In the genomic region with DNA sequence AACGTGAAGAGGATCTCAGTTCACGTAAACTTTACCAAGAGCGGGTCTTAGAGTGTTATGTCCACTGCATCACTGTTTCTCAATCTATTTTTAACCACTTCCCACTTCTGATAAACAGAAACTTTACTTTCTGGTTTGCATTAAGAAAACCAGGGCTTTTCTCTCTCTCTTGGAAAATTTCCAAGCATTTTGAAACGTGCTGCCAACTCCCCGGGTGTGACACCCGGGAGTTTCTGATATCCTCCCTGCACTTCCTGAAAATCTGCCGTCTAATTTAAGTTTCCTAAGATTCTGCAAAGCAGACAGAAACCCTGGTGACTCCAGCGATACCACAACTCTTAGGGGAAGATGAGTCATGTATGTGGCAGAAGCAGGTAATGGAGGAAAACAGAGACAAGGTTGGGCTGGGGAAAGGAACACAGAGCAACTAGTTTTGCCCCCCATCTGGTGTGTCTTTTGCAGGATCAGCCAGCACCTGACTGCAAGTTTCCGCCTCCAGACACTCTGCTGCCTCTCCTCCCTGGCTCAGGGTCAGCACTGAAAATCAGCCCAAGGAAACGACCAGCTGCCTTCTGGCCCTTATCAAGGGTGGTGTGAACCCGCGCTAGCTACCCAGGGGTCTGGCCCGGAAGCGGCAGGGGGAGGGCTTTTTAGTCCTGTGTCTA, we compare ENCODE assay signal across 1 cellular context.
TF ChIP-seq lines count a peak whose summit lies in the region.

No MANE protein-coding gene starts in this region.

TF ChIP-seq in liver, 16 proteins besides CTCF, POLR2A, EP300 and RAD21 (continued from another document):
- TF ChIP-seq, protein P1, sequence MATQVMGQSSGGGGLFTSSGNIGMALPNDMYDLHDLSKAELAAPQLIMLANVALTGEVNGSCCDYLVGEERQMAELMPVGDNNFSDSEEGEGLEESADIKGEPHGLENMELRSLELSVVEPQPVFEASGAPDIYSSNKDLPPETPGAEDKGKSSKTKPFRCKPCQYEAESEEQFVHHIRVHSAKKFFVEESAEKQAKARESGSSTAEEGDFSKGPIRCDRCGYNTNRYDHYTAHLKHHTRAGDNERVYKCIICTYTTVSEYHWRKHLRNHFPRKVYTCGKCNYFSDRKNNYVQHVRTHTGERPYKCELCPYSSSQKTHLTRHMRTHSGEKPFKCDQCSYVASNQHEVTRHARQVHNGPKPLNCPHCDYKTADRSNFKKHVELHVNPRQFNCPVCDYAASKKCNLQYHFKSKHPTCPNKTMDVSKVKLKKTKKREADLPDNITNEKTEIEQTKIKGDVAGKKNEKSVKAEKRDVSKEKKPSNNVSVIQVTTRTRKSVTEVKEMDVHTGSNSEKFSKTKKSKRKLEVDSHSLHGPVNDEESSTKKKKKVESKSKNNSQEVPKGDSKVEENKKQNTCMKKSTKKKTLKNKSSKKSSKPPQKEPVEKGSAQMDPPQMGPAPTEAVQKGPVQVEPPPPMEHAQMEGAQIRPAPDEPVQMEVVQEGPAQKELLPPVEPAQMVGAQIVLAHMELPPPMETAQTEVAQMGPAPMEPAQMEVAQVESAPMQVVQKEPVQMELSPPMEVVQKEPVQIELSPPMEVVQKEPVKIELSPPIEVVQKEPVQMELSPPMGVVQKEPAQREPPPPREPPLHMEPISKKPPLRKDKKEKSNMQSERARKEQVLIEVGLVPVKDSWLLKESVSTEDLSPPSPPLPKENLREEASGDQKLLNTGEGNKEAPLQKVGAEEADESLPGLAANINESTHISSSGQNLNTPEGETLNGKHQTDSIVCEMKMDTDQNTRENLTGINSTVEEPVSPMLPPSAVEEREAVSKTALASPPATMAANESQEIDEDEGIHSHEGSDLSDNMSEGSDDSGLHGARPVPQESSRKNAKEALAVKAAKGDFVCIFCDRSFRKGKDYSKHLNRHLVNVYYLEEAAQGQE (IDR thresholded peaks at IDR 0.05) = no peak
